In the genomic region with DNA sequence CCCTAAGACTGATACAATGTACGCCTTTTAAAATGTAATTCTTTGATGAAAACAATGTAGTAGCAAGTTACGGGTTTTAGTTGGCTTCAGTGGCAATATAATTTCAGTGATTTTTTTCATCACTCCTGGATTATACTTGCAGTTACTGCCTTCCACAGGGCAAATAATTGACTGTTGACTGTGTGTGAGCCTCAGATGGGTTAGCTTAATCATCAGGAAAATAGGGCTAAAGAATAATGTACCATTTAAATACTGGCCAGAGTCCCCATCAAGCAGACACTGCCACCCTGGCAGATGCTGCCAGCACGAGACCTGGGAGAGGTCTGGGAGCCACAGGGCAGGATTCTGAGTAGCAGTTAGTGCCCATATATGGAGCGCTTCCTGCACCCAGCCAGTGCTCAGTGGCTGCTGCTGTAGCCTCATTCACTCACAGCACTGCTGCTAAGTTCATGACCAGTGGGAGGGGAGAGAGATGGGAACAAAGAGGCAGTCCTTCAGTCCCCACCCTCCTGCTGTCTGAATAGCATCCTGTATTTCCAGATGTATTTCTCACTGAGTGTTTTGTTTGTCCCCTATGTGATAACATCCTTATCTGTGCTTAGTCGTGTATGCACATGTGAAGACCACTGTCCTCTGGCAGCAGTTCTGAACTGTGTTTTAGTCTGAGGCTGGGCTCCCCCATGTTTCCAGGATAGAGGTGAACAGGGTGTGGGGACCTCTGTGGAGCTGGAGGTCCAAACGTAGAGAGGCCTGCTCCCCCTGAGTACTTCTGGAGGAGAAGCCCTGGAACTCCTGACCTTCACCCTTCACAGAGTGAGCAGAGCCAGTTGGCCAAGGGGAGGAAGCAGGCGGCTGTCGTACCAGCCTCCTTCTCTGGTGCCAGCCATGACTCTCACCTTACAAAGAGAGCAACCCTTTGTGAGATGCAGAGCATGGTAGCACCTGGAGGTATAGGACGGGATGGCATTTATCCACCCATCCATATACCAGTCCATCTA, we compare ENCODE assay signal across 8 cellular contexts.
DNase-seq lines count a peak whose midpoint lies in the region; ATAC-seq and TF ChIP-seq lines count a peak whose summit lies in the region.

No MANE protein-coding gene starts in this region.

- no peaks in the 10 kb centered on the region for H3K4me1 ChIP-seq in RWPE2 (ENCODE audit: insufficient read depth, poor library complexity, severe bottlenecking)
- peaks cover 5% of the 10 kb centered on the region for H3K4me1 ChIP-seq in psoas muscle

- H3K27ac ChIP-seq in RWPE2 (ENCODE audit: poor library complexity, severe bottlenecking) = no peak overlapping the region
- peak overlapping the region in 1 of 2 donors; percentile 32 for H3K27ac ChIP-seq in coronary artery
- H3K27ac ChIP-seq in psoas muscle = no peak overlapping the region

- no peak for TF ChIP-seq CTCF in RWPE2 (IDR thresholded peaks at IDR 0.05; ENCODE audit: poor library complexity, severe bottlenecking)
- TF ChIP-seq CTCF in coronary artery (IDR thresholded peaks at IDR 0.05) = no peak
- TF ChIP-seq CTCF in psoas muscle (IDR thresholded peaks at IDR 0.05) = no peak

- peak; percentile 57; the same call in 2 of the 3 replicates for ATAC-seq in RWPE2 (ENCODE audit: low read depth)
- ATAC-seq in psoas muscle = peak in 3 of 4 donors; percentile 30 to 49 (median 45)
- ATAC-seq in GM19324 (IDR thresholded peaks at IDR 0.05; ENCODE audit: low FRiP score, unreplicated experiment) = no peak

- H3K36me3 ChIP-seq in RWPE2 (ENCODE audit: low read depth) = no peaks in the 10 kb centered on the region
- no peaks in the 10 kb centered on the region for H3K36me3 ChIP-seq in psoas muscle (ENCODE audit: insufficient read depth in 1 of 2, low read depth in 1 of 2)

- intact Hi-C loops in psoas muscle (cut with DNase I) = loop anchor here in 1 of 2 donors (5.0 kb wide), 1 partner anchor 292 kb away; no protein-coding TSS in a partner anchor

- H3K4me3 ChIP-seq in RWPE2 (ENCODE audit: severe bottlenecking) = no peak overlapping the region
- no peak overlapping the region for H3K4me3 ChIP-seq in coronary artery
- no peak overlapping the region for H3K4me3 ChIP-seq in psoas muscle

- H3K27me3 ChIP-seq in RWPE2 (ENCODE audit: insufficient read depth, poor library complexity, severe bottlenecking) (no peaks in the 10 kb centered on the region), psoas muscle (ENCODE audit: insufficient read depth in 3 of 3, low read length in 2 of 3) (no peaks in the 10 kb centered on the region)

- 61 to 75% (median 62%) methylated on average over 9 of the region's 9 CpGs for WGBS in psoas muscle, 3 donors

- DNase-seq in NCI-H1694 (lab: John Stamatoyannopoulos, UW) (peak; percentile 39), NCI-H1694 treated with DMSO at 0.1 percent for 48 hours (lab: John Stamatoyannopoulos, UW) (no peak), RWPE2 (ENCODE audit: low spot score) (no peak), coronary artery (ENCODE audit: low spot score) (peak; percentile 72), psoas muscle (no peak), HPDE6-E6E7 (ENCODE audit: extremely low spot score) (no peak), NOMO-1 (lab: John Stamatoyannopoulos, UW; ENCODE audit: unreplicated experiment in 2 of 2) (no peak)

- no peaks in the 10 kb centered on the region for H3K9me3 ChIP-seq in RWPE2 (ENCODE audit: severe bottlenecking)
- no peaks in the 10 kb centered on the region for H3K9me3 ChIP-seq in psoas muscle

Comparison
In these comparisons a context has a peak if more than half of its experiments do, and no peak if none do; other contexts are left out.
1. DNase-seq: peak in NCI-H1694 (single experiment) and coronary artery (single experiment); none in NCI-H1694 treated with DMSO at 0.1 percent for 48 hours (single experiment), RWPE2 (single experiment), psoas muscle (0 of 2), HPDE6-E6E7 (single experiment) and NOMO-1 (0 of 2).